ENCODE assay signal across 33 cellular contexts in genomic region chr3:180391001-180391400, GRCh38.
"Had no signal": no experiment of that assay in that cellular context is flagged by ENCODE, and none has a peak within 500 bp of the region (broad histone marks: within the 10 kb centered on the region; RNA-seq: fewer than 3 reads in every experiment).

No MANE protein-coding gene starts in this region.

- DNase-seq: activated CD4-positive, alpha-beta memory T cell treated with anti-CD3 and anti-CD28 coated beads, Interleukin-2, amount 10 ng/mL, durations not matched to agents 7 days and 5 days; activated CD4-positive, alpha-beta T cell treated with anti-CD3 and anti-CD28 coated beads for 1 hour; activated CD4-positive, alpha-beta T cell treated with anti-CD3 and anti-CD28 coated beads for 4 hours; activated CD4-positive, alpha-beta T cell treated with anti-CD3 and anti-CD28 coated beads, Interleukin-2, amount 10 ng/mL, durations not matched to agents 7 days and 5 days; activated CD4-positive, alpha-beta T cell treated with anti-CD3 and anti-CD28 coated beads, Interleukin-2, amount 50 U/mL, for 4 hours; activated effector memory CD4-positive, alpha-beta T cell treated with Interleukin-2 at 50 U/mL for 16 hours; activated gamma-delta T cell treated with Interleukin-2 at 50 U/mL for 16 hours; activated naive CD4-positive, alpha-beta T cell treated with anti-CD3 and anti-CD28 coated beads, Interleukin-2, amount 50 U/mL, for 16 hours; activated naive CD4-positive, alpha-beta T cell treated with Interleukin-2 at 50 U/mL for 16 hours; activated T-cell treated with anti-CD3 and anti-CD28 coated beads, Interleukin-2, amount 50 U/mL, for 4 hours; amniotic stem cell; anterior cingulate cortex; brain microvascular endothelial cell; cortex of kidney; dermis blood vessel endothelial cell; effector CD4-positive, alpha-beta T cell; effector memory CD8-positive, alpha-beta T cell; erythroblast; foreskin fibroblast; glutamatergic neuron; heart right ventricle; T-helper 1 cell; T-helper 17 cell had no signal

- H3K4me1 ChIP-seq: esophagus muscularis mucosa, heart right ventricle had no signal

- H3K4me2 ChIP-seq: hepatocyte had no signal

- H3K9me3 ChIP-seq: esophagus muscularis mucosa, heart right ventricle had no signal

- H3K4me3 ChIP-seq: esophagus muscularis mucosa, heart right ventricle, hepatocyte had no signal

- H2AFZ ChIP-seq: hepatocyte had no signal

- H3K27ac ChIP-seq: brain microvascular endothelial cell, esophagus muscularis mucosa, heart right ventricle, hepatocyte, VCaP had no signal

- H3K27me3 ChIP-seq: brain microvascular endothelial cell, esophagus muscularis mucosa, heart right ventricle, hepatocyte had no signal

- H3K79me2 ChIP-seq: hepatocyte had no signal

- ATAC-seq: activated T-cell treated with anti-CD3 and anti-CD28 coated beads, Interleukin-2, amount 50 U/mL, for 4 hours; activated T-helper 17 cell treated with anti-CD3 and anti-CD28 coated beads, Interleukin-2, amount 50 U/mL, for 72 hours; effector memory CD8-positive, alpha-beta T cell; heart right ventricle; T-helper 17 cell; WTC11 had no signal

- FAIRE-seq: astrocyte, bronchial epithelial cell, colon, frontal cortex, TTC549 had no signal

- H3K36me3 ChIP-seq: brain microvascular endothelial cell, esophagus muscularis mucosa, heart right ventricle had no signal
